In the genomic region with DNA sequence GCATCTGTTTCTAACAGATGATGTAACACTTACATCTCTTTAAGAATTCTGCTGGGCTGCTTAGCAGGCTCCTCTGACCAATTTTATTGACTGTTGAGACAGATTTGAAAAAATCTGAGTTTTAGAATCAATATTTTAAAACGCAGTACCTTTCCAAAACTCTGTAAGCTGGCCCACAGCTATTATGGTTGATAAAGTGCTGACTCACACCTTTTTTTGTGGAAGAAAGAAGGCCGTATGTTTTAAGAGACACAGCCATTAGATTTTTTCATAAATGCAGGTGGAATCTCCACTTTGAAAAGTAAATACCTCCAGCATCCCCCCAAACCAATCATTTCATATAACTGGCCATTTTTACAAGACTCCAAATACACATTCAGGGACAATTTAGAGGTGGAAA, we compare ENCODE assay signal across 2 cellular contexts.
TF ChIP-seq lines count a peak whose summit lies in the region.

No MANE protein-coding gene starts in this region.

TF ChIP-seq in GM23338, 12 proteins besides CTCF, POLR2A, EP300 and RAD21 (continues in another document):
- TF ChIP-seq, protein P1, sequence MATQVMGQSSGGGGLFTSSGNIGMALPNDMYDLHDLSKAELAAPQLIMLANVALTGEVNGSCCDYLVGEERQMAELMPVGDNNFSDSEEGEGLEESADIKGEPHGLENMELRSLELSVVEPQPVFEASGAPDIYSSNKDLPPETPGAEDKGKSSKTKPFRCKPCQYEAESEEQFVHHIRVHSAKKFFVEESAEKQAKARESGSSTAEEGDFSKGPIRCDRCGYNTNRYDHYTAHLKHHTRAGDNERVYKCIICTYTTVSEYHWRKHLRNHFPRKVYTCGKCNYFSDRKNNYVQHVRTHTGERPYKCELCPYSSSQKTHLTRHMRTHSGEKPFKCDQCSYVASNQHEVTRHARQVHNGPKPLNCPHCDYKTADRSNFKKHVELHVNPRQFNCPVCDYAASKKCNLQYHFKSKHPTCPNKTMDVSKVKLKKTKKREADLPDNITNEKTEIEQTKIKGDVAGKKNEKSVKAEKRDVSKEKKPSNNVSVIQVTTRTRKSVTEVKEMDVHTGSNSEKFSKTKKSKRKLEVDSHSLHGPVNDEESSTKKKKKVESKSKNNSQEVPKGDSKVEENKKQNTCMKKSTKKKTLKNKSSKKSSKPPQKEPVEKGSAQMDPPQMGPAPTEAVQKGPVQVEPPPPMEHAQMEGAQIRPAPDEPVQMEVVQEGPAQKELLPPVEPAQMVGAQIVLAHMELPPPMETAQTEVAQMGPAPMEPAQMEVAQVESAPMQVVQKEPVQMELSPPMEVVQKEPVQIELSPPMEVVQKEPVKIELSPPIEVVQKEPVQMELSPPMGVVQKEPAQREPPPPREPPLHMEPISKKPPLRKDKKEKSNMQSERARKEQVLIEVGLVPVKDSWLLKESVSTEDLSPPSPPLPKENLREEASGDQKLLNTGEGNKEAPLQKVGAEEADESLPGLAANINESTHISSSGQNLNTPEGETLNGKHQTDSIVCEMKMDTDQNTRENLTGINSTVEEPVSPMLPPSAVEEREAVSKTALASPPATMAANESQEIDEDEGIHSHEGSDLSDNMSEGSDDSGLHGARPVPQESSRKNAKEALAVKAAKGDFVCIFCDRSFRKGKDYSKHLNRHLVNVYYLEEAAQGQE (IDR thresholded peaks at IDR 0.05; ENCODE audit: unreplicated experiment), result no peak
- no peak for TF ChIP-seq NANOG (IDR thresholded peaks at IDR 0.05; ENCODE audit: borderline replicate concordance)
- no peak for TF ChIP-seq POLR2AphosphoS5 (IDR thresholded peaks at IDR 0.05; ENCODE audit: low read depth)
- TF ChIP-seq, protein P2, sequence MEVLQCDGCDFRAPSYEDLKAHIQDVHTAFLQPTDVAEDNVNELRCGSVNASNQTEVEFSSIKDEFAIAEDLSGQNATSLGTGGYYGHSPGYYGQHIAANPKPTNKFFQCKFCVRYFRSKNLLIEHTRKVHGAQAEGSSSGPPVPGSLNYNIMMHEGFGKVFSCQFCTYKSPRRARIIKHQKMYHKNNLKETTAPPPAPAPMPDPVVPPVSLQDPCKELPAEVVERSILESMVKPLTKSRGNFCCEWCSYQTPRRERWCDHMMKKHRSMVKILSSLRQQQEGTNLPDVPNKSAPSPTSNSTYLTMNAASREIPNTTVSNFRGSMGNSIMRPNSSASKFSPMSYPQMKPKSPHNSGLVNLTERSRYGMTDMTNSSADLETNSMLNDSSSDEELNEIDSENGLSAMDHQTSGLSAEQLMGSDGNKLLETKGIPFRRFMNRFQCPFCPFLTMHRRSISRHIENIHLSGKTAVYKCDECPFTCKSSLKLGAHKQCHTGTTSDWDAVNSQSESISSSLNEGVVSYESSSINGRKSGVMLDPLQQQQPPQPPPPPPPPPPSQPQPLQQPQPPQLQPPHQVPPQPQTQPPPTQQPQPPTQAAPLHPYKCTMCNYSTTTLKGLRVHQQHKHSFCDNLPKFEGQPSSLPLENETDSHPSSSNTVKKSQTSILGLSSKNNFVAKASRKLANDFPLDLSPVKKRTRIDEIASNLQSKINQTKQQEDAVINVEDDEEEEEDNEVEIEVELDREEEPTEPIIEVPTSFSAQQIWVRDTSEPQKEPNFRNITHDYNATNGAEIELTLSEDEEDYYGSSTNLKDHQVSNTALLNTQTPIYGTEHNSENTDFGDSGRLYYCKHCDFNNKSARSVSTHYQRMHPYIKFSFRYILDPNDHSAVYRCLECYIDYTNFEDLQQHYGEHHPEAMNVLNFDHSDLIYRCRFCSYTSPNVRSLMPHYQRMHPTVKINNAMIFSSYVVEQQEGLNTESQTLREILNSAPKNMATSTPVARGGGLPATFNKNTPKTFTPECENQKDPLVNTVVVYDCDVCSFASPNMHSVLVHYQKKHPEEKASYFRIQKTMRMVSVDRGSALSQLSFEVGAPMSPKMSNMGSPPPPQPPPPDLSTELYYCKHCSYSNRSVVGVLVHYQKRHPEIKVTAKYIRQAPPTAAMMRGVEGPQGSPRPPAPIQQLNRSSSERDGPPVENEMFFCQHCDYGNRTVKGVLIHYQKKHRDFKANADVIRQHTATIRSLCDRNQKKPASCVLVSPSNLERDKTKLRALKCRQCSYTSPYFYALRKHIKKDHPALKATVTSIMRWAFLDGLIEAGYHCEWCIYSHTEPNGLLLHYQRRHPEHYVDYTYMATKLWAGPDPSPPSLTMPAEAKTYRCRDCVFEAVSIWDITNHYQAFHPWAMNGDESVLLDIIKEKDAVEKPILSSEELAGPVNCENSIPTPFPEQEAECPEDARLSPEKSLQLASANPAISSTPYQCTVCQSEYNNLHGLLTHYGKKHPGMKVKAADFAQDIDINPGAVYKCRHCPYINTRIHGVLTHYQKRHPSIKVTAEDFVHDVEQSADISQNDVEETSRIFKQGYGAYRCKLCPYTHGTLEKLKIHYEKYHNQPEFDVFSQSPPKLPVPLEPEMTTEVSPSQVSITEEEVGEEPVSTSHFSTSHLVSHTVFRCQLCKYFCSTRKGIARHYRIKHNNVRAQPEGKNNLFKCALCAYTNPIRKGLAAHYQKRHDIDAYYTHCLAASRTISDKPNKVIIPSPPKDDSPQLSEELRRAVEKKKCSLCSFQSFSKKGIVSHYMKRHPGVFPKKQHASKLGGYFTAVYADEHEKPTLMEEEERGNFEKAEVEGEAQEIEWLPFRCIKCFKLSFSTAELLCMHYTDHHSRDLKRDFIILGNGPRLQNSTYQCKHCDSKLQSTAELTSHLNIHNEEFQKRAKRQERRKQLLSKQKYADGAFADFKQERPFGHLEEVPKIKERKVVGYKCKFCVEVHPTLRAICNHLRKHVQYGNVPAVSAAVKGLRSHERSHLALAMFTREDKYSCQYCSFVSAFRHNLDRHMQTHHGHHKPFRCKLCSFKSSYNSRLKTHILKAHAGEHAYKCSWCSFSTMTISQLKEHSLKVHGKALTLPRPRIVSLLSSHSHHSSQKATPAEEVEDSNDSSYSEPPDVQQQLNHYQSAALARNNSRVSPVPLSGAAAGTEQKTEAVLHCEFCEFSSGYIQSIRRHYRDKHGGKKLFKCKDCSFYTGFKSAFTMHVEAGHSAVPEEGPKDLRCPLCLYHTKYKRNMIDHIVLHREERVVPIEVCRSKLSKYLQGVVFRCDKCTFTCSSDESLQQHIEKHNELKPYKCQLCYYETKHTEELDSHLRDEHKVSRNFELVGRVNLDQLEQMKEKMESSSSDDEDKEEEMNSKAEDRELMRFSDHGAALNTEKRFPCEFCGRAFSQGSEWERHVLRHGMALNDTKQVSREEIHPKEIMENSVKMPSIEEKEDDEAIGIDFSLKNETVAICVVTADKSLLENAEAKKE (CRISPR knock-in tag; IDR thresholded peaks at IDR 0.05), result no peak
- TF ChIP-seq, protein P3, sequence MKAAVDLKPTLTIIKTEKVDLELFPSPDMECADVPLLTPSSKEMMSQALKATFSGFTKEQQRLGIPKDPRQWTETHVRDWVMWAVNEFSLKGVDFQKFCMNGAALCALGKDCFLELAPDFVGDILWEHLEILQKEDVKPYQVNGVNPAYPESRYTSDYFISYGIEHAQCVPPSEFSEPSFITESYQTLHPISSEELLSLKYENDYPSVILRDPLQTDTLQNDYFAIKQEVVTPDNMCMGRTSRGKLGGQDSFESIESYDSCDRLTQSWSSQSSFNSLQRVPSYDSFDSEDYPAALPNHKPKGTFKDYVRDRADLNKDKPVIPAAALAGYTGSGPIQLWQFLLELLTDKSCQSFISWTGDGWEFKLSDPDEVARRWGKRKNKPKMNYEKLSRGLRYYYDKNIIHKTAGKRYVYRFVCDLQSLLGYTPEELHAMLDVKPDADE (IDR thresholded peaks at IDR 0.05), result no peak
- no peak for TF ChIP-seq JUNB (IDR thresholded peaks at IDR 0.05; ENCODE audit: unreplicated experiment)
- no peak for TF ChIP-seq CREB1 (CRISPR knock-in tag; IDR thresholded peaks at IDR 0.05; ENCODE audit: low read depth)
- no peak for TF ChIP-seq STAT1 (IDR thresholded peaks at IDR 0.05; ENCODE audit: unreplicated experiment)
- TF ChIP-seq EZH2 (IDR thresholded peaks at IDR 0.05; ENCODE audit: low read depth, unreplicated experiment), result no peak
- no peak for TF ChIP-seq ZNF331 (CRISPR knock-in tag; IDR thresholded peaks at IDR 0.05; ENCODE audit: low read depth)

TF ChIP-seq in K562, 482 proteins besides CTCF, POLR2A, EP300 and RAD21 (continued from another document):
- TF ChIP-seq, protein P4, sequence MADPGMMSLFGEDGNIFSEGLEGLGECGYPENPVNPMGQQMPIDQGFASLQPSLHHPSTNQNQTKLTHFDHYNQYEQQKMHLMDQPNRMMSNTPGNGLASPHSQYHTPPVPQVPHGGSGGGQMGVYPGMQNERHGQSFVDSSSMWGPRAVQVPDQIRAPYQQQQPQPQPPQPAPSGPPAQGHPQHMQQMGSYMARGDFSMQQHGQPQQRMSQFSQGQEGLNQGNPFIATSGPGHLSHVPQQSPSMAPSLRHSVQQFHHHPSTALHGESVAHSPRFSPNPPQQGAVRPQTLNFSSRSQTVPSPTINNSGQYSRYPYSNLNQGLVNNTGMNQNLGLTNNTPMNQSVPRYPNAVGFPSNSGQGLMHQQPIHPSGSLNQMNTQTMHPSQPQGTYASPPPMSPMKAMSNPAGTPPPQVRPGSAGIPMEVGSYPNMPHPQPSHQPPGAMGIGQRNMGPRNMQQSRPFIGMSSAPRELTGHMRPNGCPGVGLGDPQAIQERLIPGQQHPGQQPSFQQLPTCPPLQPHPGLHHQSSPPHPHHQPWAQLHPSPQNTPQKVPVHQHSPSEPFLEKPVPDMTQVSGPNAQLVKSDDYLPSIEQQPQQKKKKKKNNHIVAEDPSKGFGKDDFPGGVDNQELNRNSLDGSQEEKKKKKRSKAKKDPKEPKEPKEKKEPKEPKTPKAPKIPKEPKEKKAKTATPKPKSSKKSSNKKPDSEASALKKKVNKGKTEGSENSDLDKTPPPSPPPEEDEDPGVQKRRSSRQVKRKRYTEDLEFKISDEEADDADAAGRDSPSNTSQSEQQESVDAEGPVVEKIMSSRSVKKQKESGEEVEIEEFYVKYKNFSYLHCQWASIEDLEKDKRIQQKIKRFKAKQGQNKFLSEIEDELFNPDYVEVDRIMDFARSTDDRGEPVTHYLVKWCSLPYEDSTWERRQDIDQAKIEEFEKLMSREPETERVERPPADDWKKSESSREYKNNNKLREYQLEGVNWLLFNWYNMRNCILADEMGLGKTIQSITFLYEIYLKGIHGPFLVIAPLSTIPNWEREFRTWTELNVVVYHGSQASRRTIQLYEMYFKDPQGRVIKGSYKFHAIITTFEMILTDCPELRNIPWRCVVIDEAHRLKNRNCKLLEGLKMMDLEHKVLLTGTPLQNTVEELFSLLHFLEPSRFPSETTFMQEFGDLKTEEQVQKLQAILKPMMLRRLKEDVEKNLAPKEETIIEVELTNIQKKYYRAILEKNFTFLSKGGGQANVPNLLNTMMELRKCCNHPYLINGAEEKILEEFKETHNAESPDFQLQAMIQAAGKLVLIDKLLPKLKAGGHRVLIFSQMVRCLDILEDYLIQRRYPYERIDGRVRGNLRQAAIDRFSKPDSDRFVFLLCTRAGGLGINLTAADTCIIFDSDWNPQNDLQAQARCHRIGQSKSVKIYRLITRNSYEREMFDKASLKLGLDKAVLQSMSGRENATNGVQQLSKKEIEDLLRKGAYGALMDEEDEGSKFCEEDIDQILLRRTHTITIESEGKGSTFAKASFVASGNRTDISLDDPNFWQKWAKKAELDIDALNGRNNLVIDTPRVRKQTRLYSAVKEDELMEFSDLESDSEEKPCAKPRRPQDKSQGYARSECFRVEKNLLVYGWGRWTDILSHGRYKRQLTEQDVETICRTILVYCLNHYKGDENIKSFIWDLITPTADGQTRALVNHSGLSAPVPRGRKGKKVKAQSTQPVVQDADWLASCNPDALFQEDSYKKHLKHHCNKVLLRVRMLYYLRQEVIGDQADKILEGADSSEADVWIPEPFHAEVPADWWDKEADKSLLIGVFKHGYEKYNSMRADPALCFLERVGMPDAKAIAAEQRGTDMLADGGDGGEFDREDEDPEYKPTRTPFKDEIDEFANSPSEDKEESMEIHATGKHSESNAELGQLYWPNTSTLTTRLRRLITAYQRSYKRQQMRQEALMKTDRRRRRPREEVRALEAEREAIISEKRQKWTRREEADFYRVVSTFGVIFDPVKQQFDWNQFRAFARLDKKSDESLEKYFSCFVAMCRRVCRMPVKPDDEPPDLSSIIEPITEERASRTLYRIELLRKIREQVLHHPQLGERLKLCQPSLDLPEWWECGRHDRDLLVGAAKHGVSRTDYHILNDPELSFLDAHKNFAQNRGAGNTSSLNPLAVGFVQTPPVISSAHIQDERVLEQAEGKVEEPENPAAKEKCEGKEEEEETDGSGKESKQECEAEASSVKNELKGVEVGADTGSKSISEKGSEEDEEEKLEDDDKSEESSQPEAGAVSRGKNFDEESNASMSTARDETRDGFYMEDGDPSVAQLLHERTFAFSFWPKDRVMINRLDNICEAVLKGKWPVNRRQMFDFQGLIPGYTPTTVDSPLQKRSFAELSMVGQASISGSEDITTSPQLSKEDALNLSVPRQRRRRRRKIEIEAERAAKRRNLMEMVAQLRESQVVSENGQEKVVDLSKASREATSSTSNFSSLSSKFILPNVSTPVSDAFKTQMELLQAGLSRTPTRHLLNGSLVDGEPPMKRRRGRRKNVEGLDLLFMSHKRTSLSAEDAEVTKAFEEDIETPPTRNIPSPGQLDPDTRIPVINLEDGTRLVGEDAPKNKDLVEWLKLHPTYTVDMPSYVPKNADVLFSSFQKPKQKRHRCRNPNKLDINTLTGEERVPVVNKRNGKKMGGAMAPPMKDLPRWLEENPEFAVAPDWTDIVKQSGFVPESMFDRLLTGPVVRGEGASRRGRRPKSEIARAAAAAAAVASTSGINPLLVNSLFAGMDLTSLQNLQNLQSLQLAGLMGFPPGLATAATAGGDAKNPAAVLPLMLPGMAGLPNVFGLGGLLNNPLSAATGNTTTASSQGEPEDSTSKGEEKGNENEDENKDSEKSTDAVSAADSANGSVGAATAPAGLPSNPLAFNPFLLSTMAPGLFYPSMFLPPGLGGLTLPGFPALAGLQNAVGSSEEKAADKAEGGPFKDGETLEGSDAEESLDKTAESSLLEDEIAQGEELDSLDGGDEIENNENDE (IDR thresholded peaks at IDR 0.05; ENCODE audit: low read depth, low read length), result no peak
- no peak for TF ChIP-seq TCF7 (IDR thresholded peaks at IDR 0.05; ENCODE audit: borderline replicate concordance)
- no peak for TF ChIP-seq ETV5 (CRISPR knock-in tag; IDR thresholded peaks at IDR 0.05; ENCODE audit: low read depth)
- peak; percentile 61 for TF ChIP-seq NFE2 (IDR thresholded peaks at IDR 0.05; ENCODE audit: low read depth)
- no peak for TF ChIP-seq CBFA2T2 (conservative IDR thresholded peaks at IDR 0.05)
- peak; percentile 93 for TF ChIP-seq MAFF (IDR thresholded peaks at IDR 0.05; ENCODE audit: low read length)
- no peak for TF ChIP-seq TARDBP (IDR thresholded peaks at IDR 0.05)
- TF ChIP-seq SPI1 (IDR thresholded peaks at IDR 0.05; ENCODE audit: borderline replicate concordance, low read depth, low read length), result no peak
- no peak for TF ChIP-seq ZNF311 (CRISPR knock-in tag; IDR thresholded peaks at IDR 0.05)
- TF ChIP-seq, protein P5, sequence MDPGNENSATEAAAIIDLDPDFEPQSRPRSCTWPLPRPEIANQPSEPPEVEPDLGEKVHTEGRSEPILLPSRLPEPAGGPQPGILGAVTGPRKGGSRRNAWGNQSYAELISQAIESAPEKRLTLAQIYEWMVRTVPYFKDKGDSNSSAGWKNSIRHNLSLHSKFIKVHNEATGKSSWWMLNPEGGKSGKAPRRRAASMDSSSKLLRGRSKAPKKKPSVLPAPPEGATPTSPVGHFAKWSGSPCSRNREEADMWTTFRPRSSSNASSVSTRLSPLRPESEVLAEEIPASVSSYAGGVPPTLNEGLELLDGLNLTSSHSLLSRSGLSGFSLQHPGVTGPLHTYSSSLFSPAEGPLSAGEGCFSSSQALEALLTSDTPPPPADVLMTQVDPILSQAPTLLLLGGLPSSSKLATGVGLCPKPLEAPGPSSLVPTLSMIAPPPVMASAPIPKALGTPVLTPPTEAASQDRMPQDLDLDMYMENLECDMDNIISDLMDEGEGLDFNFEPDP (CRISPR knock-in tag; IDR thresholded peaks at IDR 0.05), result no peak
- TF ChIP-seq MAFG (tag; conservative IDR thresholded peaks at IDR 0.05), result peak; percentile 91
- TF ChIP-seq RFX7 (CRISPR knock-in tag; IDR thresholded peaks at IDR 0.05), result no peak
- TF ChIP-seq ZNF778 (CRISPR knock-in tag; IDR thresholded peaks at IDR 0.05), result no peak
- peak; percentile 32; the same call in 1 of the 2 replicates for TF ChIP-seq NFE2L1 (tag; IDR thresholded peaks at IDR 0.05; ENCODE audit: borderline replicate concordance, low read depth)
- TF ChIP-seq TBP (optimal IDR thresholded peaks at IDR 0.05; ENCODE audit: low read depth, low read length), result no peak
- no peak for TF ChIP-seq ADNP (tag; IDR thresholded peaks at IDR 0.05)
- peak; percentile 91 for TF ChIP-seq MAFK (IDR thresholded peaks at IDR 0.05; ENCODE audit: low read length)
- TF ChIP-seq C11orf30 (IDR thresholded peaks at IDR 0.05; ENCODE audit: low read depth), result peak; percentile 93
TF ChIP-seq in K562: peak in this region for 8.
